Comparison of ENCODE assay signal across 18 cellular contexts in the genomic region with DNA sequence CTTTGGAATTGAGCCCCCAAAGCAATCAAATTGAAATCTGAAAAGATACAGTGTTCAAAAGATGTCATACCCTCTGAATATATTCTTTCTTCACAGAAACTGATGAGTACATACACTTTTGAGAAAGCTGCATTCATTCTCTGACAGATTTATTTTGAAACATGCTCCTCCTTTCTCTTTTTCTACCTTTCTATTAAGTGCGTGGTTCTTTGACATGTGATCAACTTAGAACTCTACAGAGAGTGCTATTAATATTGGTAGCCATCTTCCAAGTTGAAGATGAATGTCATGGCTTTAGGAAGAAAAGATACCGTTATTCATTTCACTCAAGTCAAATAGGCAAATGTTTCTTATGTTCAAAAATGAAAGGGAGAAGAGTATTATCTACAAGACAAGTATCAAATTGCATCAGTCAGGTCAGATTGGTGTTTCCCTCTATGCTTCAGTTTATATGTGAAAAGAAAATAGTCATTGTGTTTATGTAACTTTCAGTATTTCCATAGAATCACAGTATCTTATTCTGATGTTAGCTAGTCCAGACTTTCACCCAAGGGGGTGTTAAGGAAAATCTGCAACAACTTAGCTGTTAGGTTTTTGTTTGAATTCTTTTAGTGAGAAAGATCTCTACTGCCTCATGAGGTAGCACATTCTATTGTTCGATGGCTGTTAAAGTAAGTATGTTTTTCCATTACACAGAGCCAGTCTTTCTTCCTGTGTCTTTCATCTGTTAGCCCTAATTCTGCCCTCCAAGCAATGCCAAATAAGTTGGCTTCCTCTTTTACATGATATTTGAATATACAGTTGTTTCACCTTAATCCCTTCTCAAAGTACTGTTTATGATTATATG. TPM values are rescaled to one million over a fixed set of nuclear protein-coding genes. Genes with fewer than 3 reads are reported as not detected.
A peak's percentile ranks its signal among the peaks of the same experiment; 100 is the strongest.
DNase-seq lines count a peak whose midpoint lies in the region; ATAC-seq and TF ChIP-seq lines count a peak whose summit lies in the region.
"Had no signal": no experiment of that assay in that cellular context is flagged by ENCODE, and none has a peak within 500 bp of the region (broad histone marks: within the 10 kb centered on the region; RNA-seq: fewer than 3 reads in every experiment).

No MANE protein-coding gene starts in this region.

- H3K27me3 Mint-ChIP-seq in activated T-cell treated with anti-CD3 and anti-CD28 coated beads, Interleukin-2, amount 50 U/mL, for 4 hours (ENCODE audit: low read depth), result no peaks in the 10 kb centered on the region
- no peaks in the 10 kb centered on the region for H3K27me3 Mint-ChIP-seq in endodermal cell (ENCODE audit: insufficient read depth)
- H3K27me3 Mint-ChIP-seq in stimulated activated naive CD8-positive, alpha-beta T cell treated with anti-CD3 and anti-CD28 coated beads, Interleukin-15, amount 100 ng/mL, for 72 hours, result no peaks in the 10 kb centered on the region

- no peak overlapping the region for H3K27ac ChIP-seq in endodermal cell (ENCODE audit: low read depth, low read length)
- H3K27ac ChIP-seq: gastrocnemius medialis, thyroid gland had no signal

- peak; percentile 74 for ATAC-seq in activated T-cell treated with anti-CD3 and anti-CD28 coated beads, Interleukin-2, amount 50 U/mL, for 4 hours
- peak; percentile 66 for ATAC-seq in stimulated activated naive CD8-positive, alpha-beta T cell treated with anti-CD3 and anti-CD28 coated beads, Interleukin-15, amount 100 ng/mL, for 72 hours
- ATAC-seq: gastrocnemius medialis, left lobe of liver, mucosa of descending colon had no signal

- H3K9ac ChIP-seq in endodermal cell (ENCODE audit: extremely low read depth, low read length, poor library complexity, severe bottlenecking), result no peak overlapping the region

- H3K4me3 Mint-ChIP-seq in activated T-cell treated with anti-CD3 and anti-CD28 coated beads, Interleukin-2, amount 50 U/mL, for 4 hours, result peak overlapping the region; percentile 8
- no peak overlapping the region for H3K4me3 Mint-ChIP-seq in endodermal cell
- peak overlapping the region in 1 of 2 donors; percentile 30 for H3K4me3 Mint-ChIP-seq in stimulated activated naive CD8-positive, alpha-beta T cell treated with anti-CD3 and anti-CD28 coated beads, Interleukin-15, amount 100 ng/mL, for 72 hours

- H3K4me3 ChIP-seq in endodermal cell (ENCODE audit: low read length), result no peak overlapping the region
- H3K4me3 ChIP-seq: gastrocnemius medialis, mucosa of descending colon, thyroid gland had no signal

- TF ChIP-seq CTCF in endodermal cell (conservative IDR thresholded peaks at IDR 0.05), result peak; percentile 29

- no peaks in the 10 kb centered on the region for H3K4me1 ChIP-seq in endodermal cell (ENCODE audit: control insufficient read depth, insufficient read depth, low read length)
- H3K4me1 ChIP-seq: gastrocnemius medialis, thyroid gland had no signal

- H3K36me3 ChIP-seq in endodermal cell (ENCODE audit: control insufficient read depth, insufficient read depth, low read length), result peaks cover 4% of the 10 kb centered on the region
- H3K36me3 ChIP-seq: gastrocnemius medialis, thyroid gland had no signal

- no peak overlapping the region for H3K27ac Mint-ChIP-seq in endodermal cell
- H3K27ac Mint-ChIP-seq in stimulated activated naive CD8-positive, alpha-beta T cell treated with anti-CD3 and anti-CD28 coated beads, Interleukin-15, amount 100 ng/mL, for 72 hours, result peak overlapping the region in 1 of 2 donors; percentile 94

- H3K27me3 ChIP-seq in endodermal cell (ENCODE audit: control insufficient read depth, insufficient read depth, low read length, poor library complexity, severe bottlenecking), result no peaks in the 10 kb centered on the region
- H3K27me3 ChIP-seq: gastrocnemius medialis, thyroid gland had no signal

- peaks cover 21% of the 10 kb centered on the region for H3K4me1 Mint-ChIP-seq in activated T-cell treated with anti-CD3 and anti-CD28 coated beads, Interleukin-2, amount 50 U/mL, for 4 hours (ENCODE audit: low read depth)
- no peaks in the 10 kb centered on the region for H3K4me1 Mint-ChIP-seq in endodermal cell
- H3K4me1 Mint-ChIP-seq in stimulated activated naive CD8-positive, alpha-beta T cell treated with anti-CD3 and anti-CD28 coated beads, Interleukin-15, amount 100 ng/mL, for 72 hours, result peaks cover 19% of the 10 kb centered on the region

- no peaks in the 10 kb centered on the region for H3K9me3 Mint-ChIP-seq in activated T-cell treated with anti-CD3 and anti-CD28 coated beads, Interleukin-2, amount 50 U/mL, for 4 hours
- no peaks in the 10 kb centered on the region for H3K9me3 Mint-ChIP-seq in endodermal cell
- H3K9me3 Mint-ChIP-seq in stimulated activated naive CD8-positive, alpha-beta T cell treated with anti-CD3 and anti-CD28 coated beads, Interleukin-15, amount 100 ng/mL, for 72 hours, result no peaks in the 10 kb centered on the region

- no peaks in the 10 kb centered on the region for H3K9me3 ChIP-seq in endodermal cell (ENCODE audit: control insufficient read depth, low read length)
- H3K9me3 ChIP-seq: gastrocnemius medialis, mucosa of descending colon, thyroid gland had no signal

- peaks cover 10% of the 10 kb centered on the region for H3K36me3 Mint-ChIP-seq in activated T-cell treated with anti-CD3 and anti-CD28 coated beads, Interleukin-2, amount 50 U/mL, for 4 hours (ENCODE audit: insufficient read depth)
- H3K36me3 Mint-ChIP-seq in endodermal cell (ENCODE audit: low read depth), result no peaks in the 10 kb centered on the region

- WGBS in endodermal cell (ENCODE audit: insufficient coverage in 1 of 2, insufficient read length in 1 of 2), 2 experiments, result 97% methylated on average over 3 of the region's 3 CpGs; no CpG with 5 or more reads in 1 of the 2 experiments

- no peak for DNase-seq in activated T-cell treated with anti-CD3 and anti-CD28 coated beads, Interleukin-2, amount 50 U/mL, for 4 hours
- no peak for DNase-seq in activated T-cell treated with anti-CD3 and anti-CD28 coated beads, Interleukin-2, amount 50 U/mL, for 1 hour
- DNase-seq in RKO (ENCODE audit: low spot score) (peak; percentile 10), endodermal cell (no peak), AG20443 (ENCODE audit: low spot score) (no peak), NCI-H128 (lab: John Stamatoyannopoulos, UW; ENCODE audit: unreplicated experiment) (no peak), occipital lobe (lab: John Stamatoyannopoulos, UW) (no peak)
- DNase-seq in stimulated activated naive CD8-positive, alpha-beta T cell treated with anti-CD3 and anti-CD28 coated beads, Interleukin-15, amount 100 ng/mL, for 72 hours, result no peak
- DNase-seq: ACHN, DMS53, gastrocnemius medialis, MM.1S, mucosa of descending colon, NCI-H187, NCI-H345, thyroid gland had no signal

RNA-seq across cellular contexts. Expression of gene GARIN2, which starts 55.4 kb away (rescaled TPM):
- total RNA-seq in activated T-cell treated with anti-CD3 and anti-CD28 coated beads, Interleukin-2, amount 50 U/mL, for 4 hours, result not detected
- total RNA-seq in endodermal cell (not detected), occipital lobe (1.4 TPM)
- 0.82 TPM for polyA plus RNA-seq in endodermal cell (2013, experiment 1 of 2)
- 0.33 TPM for polyA plus RNA-seq in endodermal cell (2013, experiment 2 of 2)
- total RNA-seq: chondrocyte, gastrocnemius medialis, thyroid gland had no signal
